15 cellular contexts compared by ENCODE assay signal in genomic region chr10:12741255-12741915, GRCh38.
A peak's percentile ranks its signal among the peaks of the same experiment; 100 is the strongest.
DNase-seq lines count a peak whose midpoint lies in the region; ATAC-seq lines count a peak whose summit lies in the region.
"Had no signal": no experiment of that assay in that cellular context is flagged by ENCODE, and none has a peak within 500 bp of the region (broad histone marks: within the 10 kb centered on the region; RNA-seq: fewer than 3 reads in every experiment).

No MANE protein-coding gene starts in this region.

- no peak for DNase-seq in CD4-positive, CD25-positive, alpha-beta regulatory T cell
- DNase-seq in DMS114 treated with DMSO at 0.1 percent for 48 hours (lab: John Stamatoyannopoulos, UW; ENCODE audit: unreplicated experiment) (no peak), activated gamma-delta T cell (lab: John Stamatoyannopoulos, UW) (no peak), NCI-H1694 treated with DMSO at 0.1 percent for 48 hours (lab: John Stamatoyannopoulos, UW) (no peak), RKO (ENCODE audit: low spot score) (no peak)
- DNase-seq: activated CD4-positive, CD25-positive, alpha-beta regulatory T cell treated with anti-CD3 and anti-CD28 coated beads, Interleukin-2, amount 50 U/mL, for 72 hours; activated naive CD4-positive, alpha-beta T cell; NCI-H187; NCI-H69; stimulated activated CD4-positive, alpha-beta T cell treated with anti-CD3 and anti-CD28 coated beads, Interleukin-12 subunit alpha, Interleukin-12 subunit beta, amount 100 ng/mL, for 4 hours had no signal

- H3K36me3 ChIP-seq in CD4-positive, CD25-positive, alpha-beta regulatory T cell (ENCODE audit: control insufficient read depth, insufficient read depth, low read length) = no peaks in the 10 kb centered on the region
- no peaks in the 10 kb centered on the region for H3K36me3 ChIP-seq in esophagus (ENCODE audit: control insufficient read depth in 2 of 2, insufficient read depth in 2 of 2, low read length in 1 of 2)
- no peaks in the 10 kb centered on the region for H3K36me3 ChIP-seq in muscle layer of colon (ENCODE audit: insufficient read depth, low read length)

- peaks cover 8% of the 10 kb centered on the region for H3K36me3 Mint-ChIP-seq in CD4-positive, CD25-positive, alpha-beta regulatory T cell
- H3K36me3 Mint-ChIP-seq in stimulated activated memory B cell treated with anti-CD40 and anti-IgM and Interleukin-4, amounts not matched to agents 10 μg/mL and 1 μg/mL and 100 μg/mL, for 72 hours = peaks cover 18% of the 10 kb centered on the region

- H3K4me3 ChIP-seq in CD4-positive, CD25-positive, alpha-beta regulatory T cell (ENCODE audit: low read depth, low read length) = no peak overlapping the region
- H3K4me3 ChIP-seq in esophagus (ENCODE audit: low read depth in 1 of 2, low read length in 2 of 2) (no peak overlapping the region), muscle layer of colon (ENCODE audit: low read depth in 1 of 2, low read length in 2 of 2) (no peak overlapping the region)
- H3K4me3 ChIP-seq: lung had no signal

- H3K27ac Mint-ChIP-seq in CD4-positive, CD25-positive, alpha-beta regulatory T cell = peak overlapping the region in 2 of 3 donors; percentile 29 to 55
- H3K27ac Mint-ChIP-seq in stimulated activated memory B cell treated with anti-CD40 and anti-IgM and Interleukin-4, amounts not matched to agents 10 μg/mL and 1 μg/mL and 100 μg/mL, for 72 hours = peak overlapping the region; percentile 71

- H3K9me3 Mint-ChIP-seq in CD4-positive, CD25-positive, alpha-beta regulatory T cell = no peaks in the 10 kb centered on the region
- H3K9me3 Mint-ChIP-seq in stimulated activated memory B cell treated with anti-CD40 and anti-IgM and Interleukin-4, amounts not matched to agents 10 μg/mL and 1 μg/mL and 100 μg/mL, for 72 hours = no peaks in the 10 kb centered on the region

- H3K27me3 ChIP-seq in CD4-positive, CD25-positive, alpha-beta regulatory T cell (ENCODE audit: control insufficient read depth, insufficient read depth, low read length) = no peaks in the 10 kb centered on the region
- H3K27me3 ChIP-seq in esophagus (ENCODE audit: control insufficient read depth in 1 of 2, insufficient read depth in 2 of 2, low read length in 2 of 2) = no peaks in the 10 kb centered on the region
- H3K27me3 ChIP-seq in muscle layer of colon (ENCODE audit: control insufficient read depth in 1 of 2, insufficient read depth in 2 of 2, low read length in 2 of 2) = no peaks in the 10 kb centered on the region

- H3K4me3 Mint-ChIP-seq in CD4-positive, CD25-positive, alpha-beta regulatory T cell = no peak overlapping the region
- H3K4me3 Mint-ChIP-seq in stimulated activated memory B cell treated with anti-CD40 and anti-IgM and Interleukin-4, amounts not matched to agents 10 μg/mL and 1 μg/mL and 100 μg/mL, for 72 hours = no peak overlapping the region

- H3K4me1 Mint-ChIP-seq in CD4-positive, CD25-positive, alpha-beta regulatory T cell = peaks cover 0 to 7% (median 4%) of the 10 kb centered on the region in 4 donors
- peaks cover 41% of the 10 kb centered on the region for H3K4me1 Mint-ChIP-seq in stimulated activated memory B cell treated with anti-CD40 and anti-IgM and Interleukin-4, amounts not matched to agents 10 μg/mL and 1 μg/mL and 100 μg/mL, for 72 hours

- H3K9ac ChIP-seq in muscle layer of colon (ENCODE audit: low read length) = no peak overlapping the region

- WGBS in esophagus, 2 donors = 70 to 82% methylated on average over 12 of the region's 12 CpGs

- H3K9me3 ChIP-seq in CD4-positive, CD25-positive, alpha-beta regulatory T cell (ENCODE audit: control insufficient read depth in 2 of 2, low read length in 2 of 2) = no peaks in the 10 kb centered on the region
- no peaks in the 10 kb centered on the region for H3K9me3 ChIP-seq in esophagus (ENCODE audit: control insufficient read depth in 2 of 2, insufficient read depth in 1 of 2, low read depth in 1 of 2, low read length in 1 of 2)
- H3K9me3 ChIP-seq in muscle layer of colon (ENCODE audit: low read length) = no peaks in the 10 kb centered on the region

- ATAC-seq in CD4-positive, CD25-positive, alpha-beta regulatory T cell (ENCODE audit: low read depth in 2 of 2) = no peak
- ATAC-seq in stimulated activated memory B cell treated with anti-CD40 and anti-IgM and Interleukin-4, amounts not matched to agents 10 μg/mL and 1 μg/mL and 100 μg/mL, for 72 hours = no peak
- ATAC-seq: Panc1 had no signal

- no peaks in the 10 kb centered on the region for H3K4me1 ChIP-seq in CD4-positive, CD25-positive, alpha-beta regulatory T cell (ENCODE audit: control insufficient read depth, insufficient read depth, low read length, poor library complexity, severe bottlenecking)
- H3K4me1 ChIP-seq in esophagus (ENCODE audit: control insufficient read depth in 2 of 2, insufficient read depth in 2 of 2, low read length in 1 of 2) (peaks cover 0 to 3% of the 10 kb centered on the region in 2 donors), muscle layer of colon (ENCODE audit: insufficient read depth, low read length) (peaks cover 14% of the 10 kb centered on the region)

- H3K27ac ChIP-seq in CD4-positive, CD25-positive, alpha-beta regulatory T cell (ENCODE audit: insufficient read depth, low read length, poor library complexity, severe bottlenecking) = no peak overlapping the region
- peak overlapping the region; percentile 11 to 68 for H3K27ac ChIP-seq in esophagus (ENCODE audit: low read depth in 2 of 2, low read length in 1 of 2)
- peak overlapping the region; percentile 16 for H3K27ac ChIP-seq in muscle layer of colon (ENCODE audit: low read depth, low read length)

- no peaks in the 10 kb centered on the region for H3K27me3 Mint-ChIP-seq in CD4-positive, CD25-positive, alpha-beta regulatory T cell
- H3K27me3 Mint-ChIP-seq in stimulated activated memory B cell treated with anti-CD40 and anti-IgM and Interleukin-4, amounts not matched to agents 10 μg/mL and 1 μg/mL and 100 μg/mL, for 72 hours = no peaks in the 10 kb centered on the region
